16 cellular contexts compared by ENCODE assay signal in the genomic region with DNA sequence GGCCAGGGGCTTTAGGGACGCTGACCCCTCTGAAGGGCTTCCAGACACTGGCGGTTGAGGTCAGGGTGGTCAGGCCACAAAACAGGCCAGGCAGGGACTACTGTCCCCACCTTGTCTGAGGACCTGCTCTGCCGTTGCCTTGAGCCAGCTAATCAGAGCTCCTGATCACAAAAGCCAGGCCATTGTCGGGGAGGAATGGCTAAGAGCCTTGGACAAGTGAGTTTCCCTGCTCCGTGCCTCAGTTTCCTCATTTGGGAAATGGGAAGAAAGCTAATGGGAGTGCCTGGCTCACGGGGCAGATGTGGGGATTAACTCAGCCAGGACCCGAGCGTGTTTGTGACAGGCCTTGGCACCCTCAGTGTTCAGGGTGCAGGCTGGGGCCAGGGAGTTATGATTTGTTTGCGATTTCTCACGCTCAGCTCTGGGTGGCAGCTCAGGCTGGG.
"Had no signal": no experiment of that assay in that cellular context is flagged by ENCODE, and none has a peak within 500 bp of the region (broad histone marks: within the 10 kb centered on the region; RNA-seq: fewer than 3 reads in every experiment).

No MANE protein-coding gene starts in this region.

- H3K9me3 ChIP-seq: psoas muscle, testis, upper lobe of left lung had no signal

- H3K27ac ChIP-seq: dorsolateral prefrontal cortex, foreskin keratinocyte, testis had no signal

- H3K36me3 ChIP-seq: upper lobe of left lung had no signal

- DNase-seq: activated CD4-positive, alpha-beta T cell treated with anti-CD3 and anti-CD28 coated beads, Interleukin-2, amount 10 ng/mL, durations not matched to agents 7 days and 5 days; activated CD8-positive, alpha-beta T cell treated with anti-CD3 and anti-CD28 coated beads, Interleukin-2, amount 10 ng/mL, durations not matched to agents 7 days and 5 days; activated effector memory CD4-positive, alpha-beta T cell treated with anti-CD3 and anti-CD28 coated beads, Interleukin-2, amount 50 U/mL, for 16 hours; activated T-cell treated with anti-CD3 and anti-CD28 coated beads, Interleukin-2, amount 50 U/mL, for 48 hours; foreskin keratinocyte; glutamatergic neuron; hypothalamus; psoas muscle; T1000; testis had no signal

- H3K27me3 ChIP-seq: dorsolateral prefrontal cortex, testis, upper lobe of left lung had no signal

- FAIRE-seq: keratinocyte had no signal

- ATAC-seq: activated CD4-positive, CD25-positive, alpha-beta regulatory T cell treated with anti-CD3 and anti-CD28 coated beads, Interleukin-2, amount 50 U/mL, for 24 hours; activated CD8-positive, alpha-beta T cell treated with anti-CD3 and anti-CD28 coated beads, Interleukin-2, amount 10 ng/mL, durations not matched to agents 7 days and 5 days; activated naive CD4-positive, alpha-beta T cell treated with anti-CD3 and anti-CD28 coated beads, Interleukin-2, amount 50 U/mL, for 72 hours; foreskin keratinocyte; left lobe of liver; psoas muscle had no signal

- H3K4me3 ChIP-seq: dorsolateral prefrontal cortex, psoas muscle, testis, upper lobe of left lung had no signal
